ENCODE assay signal across 27 cellular contexts in the genomic region with DNA sequence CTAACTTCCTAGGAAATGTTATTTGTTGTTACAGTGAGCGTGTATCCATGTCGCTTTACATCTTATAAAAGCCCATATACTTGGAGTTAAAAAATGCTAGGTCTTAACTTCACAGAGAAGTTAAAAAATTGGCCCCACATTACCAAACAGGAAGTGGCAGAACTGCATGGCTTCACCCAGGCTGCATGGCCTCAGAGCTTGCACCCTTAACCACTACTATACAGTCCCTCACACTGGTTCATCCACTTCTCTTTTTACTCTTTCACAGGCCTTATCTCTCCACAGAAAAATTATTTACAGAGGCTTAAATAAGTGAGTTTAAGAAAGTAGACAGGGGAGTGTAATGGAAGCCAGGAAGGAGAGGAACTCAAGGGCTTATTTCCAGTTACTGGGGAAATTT.
"Had no signal": no experiment of that assay in that cellular context is flagged by ENCODE, and none has a peak within 500 bp of the region (broad histone marks: within the 10 kb centered on the region; RNA-seq: fewer than 3 reads in every experiment).

No MANE protein-coding gene starts in this region.

- H3K4me3 ChIP-seq: coronary artery, dorsolateral prefrontal cortex, gastroesophageal sphincter, hepatocyte, pancreas, prostate gland, sigmoid colon, uterus had no signal

- H3K79me2 ChIP-seq: hepatocyte had no signal

- H3K9me3 ChIP-seq: gastroesophageal sphincter, pancreas, prostate gland, uterus had no signal

- H2AFZ ChIP-seq: hepatocyte had no signal

- DNase-seq: activated CD4-positive, alpha-beta T cell treated with anti-CD3 and anti-CD28 coated beads for 36 hours; activated CD4-positive, CD25-positive, alpha-beta regulatory T cell; activated CD8-positive, alpha-beta memory T cell treated with anti-CD3 and anti-CD28 coated beads for 24 hours; activated effector memory CD4-positive, alpha-beta T cell treated with Interleukin-2 at 50 U/mL for 16 hours; activated naive CD4-positive, alpha-beta T cell treated with Interleukin-2 at 50 U/mL for 16 hours; amniotic stem cell; brain microvascular endothelial cell; dorsolateral prefrontal cortex; effector memory CD8-positive, alpha-beta T cell; erythroblast; left cardiac atrium; left ventricle myocardium superior; naive B cell; pancreas; sigmoid colon; small intestine; stimulated activated CD4-positive, alpha-beta T cell treated with anti-CD3 and anti-CD28 coated beads, Interleukin-4, amount 100 ng/mL, for 24 hours; stimulated activated naive CD8-positive, alpha-beta T cell treated with anti-CD3 and anti-CD28 coated beads, Interleukin-15, amount 100 ng/mL, for 72 hours; substantia nigra; uterus had no signal

- H3K4me2 ChIP-seq: hepatocyte had no signal

- H3K27ac ChIP-seq: brain microvascular endothelial cell, coronary artery, gastroesophageal sphincter, hepatocyte, pancreas, prostate gland, sigmoid colon, uterus had no signal

- ATAC-seq: activated CD4-positive, alpha-beta T cell treated with anti-CD3 and anti-CD28 coated beads for 36 hours; effector memory CD8-positive, alpha-beta T cell; gastroesophageal sphincter; left cardiac atrium; left ventricle myocardium superior; stimulated activated effector memory CD8-positive, alpha-beta T cell treated with anti-CD3 and anti-CD28 coated beads, Interleukin-12 subunit alpha, Interleukin-12 subunit beta, amount 100 ng/mL, for 72 hours; stimulated activated naive CD8-positive, alpha-beta T cell treated with anti-CD3 and anti-CD28 coated beads, Interleukin-15, amount 100 ng/mL, for 72 hours had no signal

- FAIRE-seq: astrocyte, keratinocyte, pancreas, small intestine had no signal

- H3K27me3 ChIP-seq: brain microvascular endothelial cell, dorsolateral prefrontal cortex, pancreas, sigmoid colon, uterus had no signal

- H3K36me3 ChIP-seq: brain microvascular endothelial cell, gastroesophageal sphincter, pancreas, prostate gland, sigmoid colon, uterus had no signal

- H3K4me1 ChIP-seq: gastroesophageal sphincter, pancreas, prostate gland, sigmoid colon, uterus had no signal
